In the genomic region with DNA sequence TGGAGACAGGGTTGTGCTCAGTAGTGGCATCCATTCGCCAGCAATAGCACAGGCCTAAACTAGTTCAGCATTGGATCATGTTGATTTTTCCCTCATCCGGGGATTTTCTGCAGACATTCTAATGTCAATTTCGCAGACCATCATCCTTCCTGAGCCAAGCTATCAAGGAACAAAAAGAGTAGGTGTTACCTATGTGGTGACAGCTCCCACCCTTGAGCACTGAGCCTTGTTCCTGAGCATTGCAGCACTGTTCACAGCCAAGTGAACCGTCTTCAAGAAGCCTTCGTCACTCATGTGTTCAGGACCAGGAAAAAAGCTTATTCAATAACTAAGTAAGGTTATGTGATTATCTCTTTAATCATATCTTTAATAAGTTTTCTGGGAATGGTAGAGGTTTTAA, we compare ENCODE assay signal across 27 cellular contexts.
"Had no signal": no experiment of that assay in that cellular context is flagged by ENCODE, and none has a peak within 500 bp of the region (broad histone marks: within the 10 kb centered on the region; RNA-seq: fewer than 3 reads in every experiment).

No MANE protein-coding gene starts in this region.

- DNase-seq: heart right ventricle; islet precursor cell; left ventricle myocardium inferior; midbrain; mucosa of descending colon; naive thymus-derived CD4-positive, alpha-beta T cell; occipital lobe; psoas muscle; right cardiac atrium; stimulated activated CD4-positive, alpha-beta T cell treated with anti-CD3 and anti-CD28 coated beads, Interleukin-12 subunit alpha, Interleukin-12 subunit beta, amount 100 ng/mL, for 4 hours; stimulated activated CD4-positive, alpha-beta T cell treated with anti-CD3 and anti-CD28 coated beads, Interleukin-15, amount 100 ng/mL, for 24 hours; stimulated activated CD4-positive, alpha-beta T cell treated with anti-CD3 and anti-CD28 coated beads, Interleukin-4, amount 100 ng/mL, for 24 hours; stimulated activated naive CD4-positive, alpha-beta T cell had no signal

- H3K36me3 Mint-ChIP-seq: memory B cell; stimulated activated effector memory CD8-positive, alpha-beta T cell treated with anti-CD3 and anti-CD28 coated beads, Interleukin-12 subunit alpha, Interleukin-12 subunit beta, amount 100 ng/mL, for 72 hours; type B pancreatic cell had no signal

- H3K4me1 Mint-ChIP-seq: nephron, neural progenitor cell had no signal

- H3K27ac ChIP-seq: heart right ventricle, hepatocyte, left ventricle myocardium inferior, neural progenitor cell, neutrophil, parathyroid adenoma, psoas muscle, skin epidermis, suprapubic skin, tibial nerve, vagina had no signal

- H3K4me3 Mint-ChIP-seq: memory B cell; naive thymus-derived CD4-positive, alpha-beta T cell; nephron; neural progenitor cell; stimulated activated effector memory CD8-positive, alpha-beta T cell treated with anti-CD3 and anti-CD28 coated beads, Interleukin-12 subunit alpha, Interleukin-12 subunit beta, amount 100 ng/mL, for 72 hours; stimulated activated naive CD8-positive, alpha-beta T cell treated with anti-CD3 and anti-CD28 coated beads, Interleukin-15, Interleukin-2, amounts not matched to agents 100 ng/mL and 50 ng/mL, for 24 hours; type B pancreatic cell had no signal

- ATAC-seq: heart right ventricle; mucosa of descending colon; naive thymus-derived CD4-positive, alpha-beta T cell; psoas muscle; right cardiac atrium; sciatic nerve; stimulated activated effector memory CD8-positive, alpha-beta T cell treated with anti-CD3 and anti-CD28 coated beads, Interleukin-12 subunit alpha, Interleukin-12 subunit beta, amount 100 ng/mL, for 72 hours had no signal

- H3K9me3 Mint-ChIP-seq: stimulated activated effector memory CD8-positive, alpha-beta T cell treated with anti-CD3 and anti-CD28 coated beads, Interleukin-12 subunit alpha, Interleukin-12 subunit beta, amount 100 ng/mL, for 72 hours had no signal

- H3K27ac Mint-ChIP-seq: memory B cell; nephron; neural progenitor cell; stimulated activated effector memory CD8-positive, alpha-beta T cell treated with anti-CD3 and anti-CD28 coated beads, Interleukin-12 subunit alpha, Interleukin-12 subunit beta, amount 100 ng/mL, for 72 hours; stimulated activated naive CD8-positive, alpha-beta T cell treated with anti-CD3 and anti-CD28 coated beads, Interleukin-15, Interleukin-2, amounts not matched to agents 100 ng/mL and 50 ng/mL, for 24 hours; type B pancreatic cell had no signal

- H3K27me3 Mint-ChIP-seq: memory B cell had no signal
